25 cellular contexts compared by ENCODE assay signal in genomic region chr16:86868746-86869145, GRCh38.
DNase-seq lines count a peak whose midpoint lies in the region; ATAC-seq and TF ChIP-seq lines count a peak whose summit lies in the region.
"Had no signal": no experiment of that assay in that cellular context is flagged by ENCODE, and none has a peak within 500 bp of the region (broad histone marks: within the 10 kb centered on the region; RNA-seq: fewer than 3 reads in every experiment).

No MANE protein-coding gene starts in this region.

- no peaks in the 10 kb centered on the region for H3K36me3 ChIP-seq in SK-N-SH (replicated peaks in 1 of 2; ENCODE audit: control insufficient read depth in 1 of 2, insufficient read depth in 2 of 2, low read length in 1 of 2)
- H3K36me3 ChIP-seq in SJSA1: no peaks in the 10 kb centered on the region
- no peaks in the 10 kb centered on the region for H3K36me3 ChIP-seq in neural progenitor cell

- no peak overlapping the region for H3K4me3 Mint-ChIP-seq in neural progenitor cell
- H3K4me3 Mint-ChIP-seq: B cell; CD14-positive monocyte; CD8-positive, alpha-beta memory T cell; H9 had no signal

- H3K27ac Mint-ChIP-seq in neural progenitor cell: peak overlapping the region; percentile 0
- H3K27ac Mint-ChIP-seq: B cell; CD14-positive monocyte; CD8-positive, alpha-beta memory T cell; H9 had no signal

- H3K9me3 Mint-ChIP-seq in neural progenitor cell: peaks cover 8% of the 10 kb centered on the region

- DNase-seq in SK-N-SH: no peak
- DNase-seq in SJSA1 (ENCODE audit: low read depth in 1 of 2, low spot score in 2 of 2): peak; percentile 64 to 68
- no peak for DNase-seq in neural progenitor cell (ENCODE audit: low spot score)
- DNase-seq in NCI-H446 (lab: John Stamatoyannopoulos, UW): no peak
- DNase-seq in EL: no peak
- DNase-seq in T-helper 1 cell: no peak
- DNase-seq: CD8-positive, alpha-beta memory T cell; DMS 273 treated with DMSO at 0.1 percent for 48 hours; DMS79; H9; Karpas-422; MV-4-11; NCI-H1105; NCI-H1436 treated with DMSO at 0.1 percent for 48 hours; NCI-H187 treated with DMSO at 0.1 percent for 48 hours; NCI-H2107; NCI-H526; NCI-H82; PC-9; Right ventricle myocardium superior; RPMI8226 had no signal

- WGBS in SK-N-SH (ENCODE audit: low lambda C conversion rate): 16% methylated on average over 11 of the region's 11 CpGs

- H3K9me2 ChIP-seq in SK-N-SH: no peaks in the 10 kb centered on the region

- no peaks in the 10 kb centered on the region for H3K79me2 ChIP-seq in SK-N-SH (ENCODE audit: insufficient read depth)
- no peaks in the 10 kb centered on the region for H3K79me2 ChIP-seq in neural progenitor cell (ENCODE audit: low read depth)

- peak overlapping the region; percentile 44; the same call in 1 of the 2 replicates for H3K4me2 ChIP-seq in SK-N-SH
- H3K4me2 ChIP-seq in neural progenitor cell: no peak overlapping the region
- H3K4me2 ChIP-seq: PC-9 had no signal

- no peaks in the 10 kb centered on the region for H3K36me3 Mint-ChIP-seq in neural progenitor cell
- H3K36me3 Mint-ChIP-seq: CD14-positive monocyte; CD8-positive, alpha-beta memory T cell had no signal

- CTCF ChIA-PET in SK-N-SH (lab: Yijun Ruan, JAX): no interaction called here

- TF ChIP-seq RAD21 in SK-N-SH (IDR thresholded peaks at IDR 0.05; ENCODE audit: low read length): no peak

- H2AFZ ChIP-seq in SK-N-SH (ENCODE audit: low read depth) (no peak overlapping the region), neural progenitor cell (replicated peaks) (no peak overlapping the region)
- H2AFZ ChIP-seq: PC-9 had no signal

- H3K27ac ChIP-seq in SK-N-SH (ENCODE audit: low read depth in 2 of 2, low read length in 1 of 2) (no peak overlapping the region), SJSA1 (peak overlapping the region; percentile 55), neural progenitor cell (no peak overlapping the region)
- H3K27ac ChIP-seq: 22Rv1, PC-9 had no signal

- TF ChIP-seq CTCF in SK-N-SH (IDR thresholded peaks at IDR 0.05): no peak
- TF ChIP-seq CTCF in neural progenitor cell (IDR thresholded peaks at IDR 0.05): no peak

- H4K20me1 ChIP-seq in SK-N-SH (ENCODE audit: insufficient read depth) (no peaks in the 10 kb centered on the region), neural progenitor cell (ENCODE audit: low read depth) (no peaks in the 10 kb centered on the region)

- H3K4me3 ChIP-seq in SK-N-SH (ENCODE audit: low read depth in 2 of 2, low read length in 1 of 2) (no peak overlapping the region), SJSA1 (no peak overlapping the region), neural progenitor cell (no peak overlapping the region)
- H3K4me3 ChIP-seq: PC-9 had no signal

- H3K9me3 ChIP-seq in SK-N-SH: no peaks in the 10 kb centered on the region
- no peaks in the 10 kb centered on the region for H3K9me3 ChIP-seq in SJSA1 (replicated peaks)
- no peaks in the 10 kb centered on the region for H3K9me3 ChIP-seq in neural progenitor cell (ENCODE audit: low read depth)

- POLR2A ChIA-PET in SK-N-SH (lab: Yijun Ruan, JAX): no interaction called here

- no peak for TF ChIP-seq EP300 in SK-N-SH (IDR thresholded peaks at IDR 0.05; ENCODE audit: borderline replicate concordance in 1 of 2, low read depth in 1 of 2, low read length in 1 of 2)

- H3K4me1 ChIP-seq in SK-N-SH (ENCODE audit: control insufficient read depth in 1 of 2, insufficient read depth in 2 of 2, low read depth in 1 of 2, low read length in 1 of 2) (no peaks in the 10 kb centered on the region), SJSA1 (replicated peaks) (peaks cover 31% of the 10 kb centered on the region), neural progenitor cell (peaks cover 5% of the 10 kb centered on the region)

- peaks cover 11% of the 10 kb centered on the region for H3K4me1 Mint-ChIP-seq in neural progenitor cell
- H3K4me1 Mint-ChIP-seq: B cell; CD14-positive monocyte; CD8-positive, alpha-beta memory T cell had no signal

- peaks cover 25% of the 10 kb centered on the region for H3K27me3 Mint-ChIP-seq in neural progenitor cell (ENCODE audit: insufficient read depth, low read depth)
- H3K27me3 Mint-ChIP-seq: B cell had no signal

- H3F3A ChIP-seq in SK-N-SH (replicated peaks; ENCODE audit: insufficient read depth) (no peaks in the 10 kb centered on the region), neural progenitor cell (ENCODE audit: low read depth) (peaks cover under 1% of the 10 kb centered on the region)

- H3K9ac ChIP-seq in SK-N-SH: no peak overlapping the region
- H3K9ac ChIP-seq in neural progenitor cell: no peak overlapping the region

- H3K27me3 ChIP-seq in SK-N-SH (ENCODE audit: insufficient read depth) (peaks cover 94% of the 10 kb centered on the region), SJSA1 (replicated peaks) (no peaks in the 10 kb centered on the region), neural progenitor cell (no peaks in the 10 kb centered on the region)

- no peak; the same call in 2 of the 3 replicates for ATAC-seq in SK-N-SH treated with all-trans-retinoic acid at 6 μM for 48 hours

TF ChIP-seq in SK-N-SH, 30 proteins besides CTCF, POLR2A, EP300 and RAD21:
- no peak for TF ChIP-seq POLR2AphosphoS5 (IDR thresholded peaks at IDR 0.05; ENCODE audit: low read depth, low read length)
- no peak for TF ChIP-seq RCOR1 (IDR thresholded peaks at IDR 0.05; ENCODE audit: low read length)
- peak; percentile 10; the same call in 1 of the 2 replicates for TF ChIP-seq EZH2phosphoT487 (IDR thresholded peaks at IDR 0.05; ENCODE audit: borderline replicate concordance, low read depth)
TF ChIP-seq in SK-N-SH: peak in this region for 1.

TF ChIP-seq in SK-N-SH treated with all-trans-retinoic acid at 6 μM for 48 hours, 23 proteins besides CTCF, POLR2A, EP300 and RAD21:
- no peak for TF ChIP-seq ZNF70 (CRISPR knock-in tag; IDR thresholded peaks at IDR 0.05)
- TF ChIP-seq SNAI2 (CRISPR knock-in tag; IDR thresholded peaks at IDR 0.05): no peak
- TF ChIP-seq, protein P1, sequence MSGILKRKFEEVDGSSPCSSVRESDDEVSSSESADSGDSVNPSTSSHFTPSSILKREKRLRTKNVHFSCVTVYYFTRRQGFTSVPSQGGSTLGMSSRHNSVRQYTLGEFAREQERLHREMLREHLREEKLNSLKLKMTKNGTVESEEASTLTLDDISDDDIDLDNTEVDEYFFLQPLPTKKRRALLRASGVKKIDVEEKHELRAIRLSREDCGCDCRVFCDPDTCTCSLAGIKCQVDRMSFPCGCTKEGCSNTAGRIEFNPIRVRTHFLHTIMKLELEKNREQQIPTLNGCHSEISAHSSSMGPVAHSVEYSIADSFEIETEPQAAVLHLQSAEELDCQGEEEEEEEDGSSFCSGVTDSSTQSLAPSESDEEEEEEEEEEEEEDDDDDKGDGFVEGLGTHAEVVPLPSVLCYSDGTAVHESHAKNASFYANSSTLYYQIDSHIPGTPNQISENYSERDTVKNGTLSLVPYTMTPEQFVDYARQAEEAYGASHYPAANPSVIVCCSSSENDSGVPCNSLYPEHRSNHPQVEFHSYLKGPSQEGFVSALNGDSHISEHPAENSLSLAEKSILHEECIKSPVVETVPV (CRISPR knock-in tag; IDR thresholded peaks at IDR 0.05): no peak

Comparison
In these comparisons a context has a peak if more than half of its experiments do, and no peak if none do; other contexts are left out.
1. DNase-seq: peak in SJSA1 (2 of 2); none in SK-N-SH (single experiment), neural progenitor cell (single experiment), NCI-H446 (0 of 2), EL (single experiment) and T-helper 1 cell (0 of 5).